15 cellular contexts compared by ENCODE assay signal in the genomic region with DNA sequence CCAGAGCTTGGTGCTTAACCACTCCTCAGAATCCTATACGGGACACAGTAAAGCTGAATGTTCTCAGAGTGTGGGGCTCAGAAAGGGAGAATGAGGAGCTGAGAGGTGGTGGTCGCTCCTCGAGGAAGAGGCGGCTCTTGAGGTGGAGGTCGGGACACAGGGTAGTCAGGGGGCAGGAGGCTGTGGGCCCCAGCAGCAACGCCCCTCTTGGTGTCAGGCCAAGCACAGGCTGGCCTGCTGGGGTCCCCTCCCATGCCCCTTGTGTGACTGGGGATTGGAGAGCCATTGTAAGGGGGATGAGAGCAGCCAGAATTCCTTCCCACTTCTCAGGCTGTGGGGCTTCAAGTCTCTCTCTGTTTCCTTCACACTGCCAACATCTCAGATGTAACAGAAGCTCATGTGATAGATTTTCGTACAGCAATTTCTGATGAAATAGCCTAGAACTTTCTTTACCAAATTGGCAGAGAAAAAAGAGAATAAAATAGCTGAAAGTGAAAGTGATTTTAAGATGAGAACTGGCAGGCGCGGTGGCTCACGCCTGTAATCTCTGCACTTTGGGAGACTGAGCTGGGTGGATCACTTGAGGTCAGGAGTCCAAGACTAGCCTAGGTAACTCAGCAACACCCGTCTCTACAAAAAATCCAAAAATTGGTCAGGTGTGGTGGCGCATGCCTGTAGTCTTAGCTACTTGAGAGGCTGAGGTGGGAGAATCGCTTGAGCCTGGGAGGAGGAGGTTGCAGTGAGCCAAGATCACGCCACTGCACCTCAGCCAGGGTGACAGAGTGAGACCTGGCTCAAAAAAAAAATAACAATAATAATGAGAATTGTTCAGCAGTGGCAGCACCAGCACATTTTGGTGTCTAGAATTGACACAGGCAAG.
A peak's percentile ranks its signal among the peaks of the same experiment; 100 is the strongest.
DNase-seq lines count a peak whose midpoint lies in the region; ATAC-seq and TF ChIP-seq lines count a peak whose summit lies in the region.
"Had no signal": no experiment of that assay in that cellular context is flagged by ENCODE, and none has a peak within 500 bp of the region (broad histone marks: within the 10 kb centered on the region; RNA-seq: fewer than 3 reads in every experiment).

No MANE protein-coding gene starts in this region.

- no peaks in the 10 kb centered on the region for H3K36me3 Mint-ChIP-seq in activated CD4-positive, alpha-beta T cell treated with anti-CD3 and anti-CD28 coated beads, Interleukin-2, amount 10 ng/mL, durations not matched to agents 24 days and 14 days (ENCODE audit: low read depth)
- no peaks in the 10 kb centered on the region for H3K36me3 Mint-ChIP-seq in T-helper 2 cell treated with Interferon-gamma antibody and Interleukin-4, amounts not matched to agents 5 μg/mL and 100 μg/mL, for 36 hours (ENCODE audit: low read depth)
- H3K36me3 Mint-ChIP-seq in WTC11: no peaks in the 10 kb centered on the region
- H3K36me3 Mint-ChIP-seq: type B pancreatic cell had no signal

- H3K27me3 Mint-ChIP-seq in activated CD4-positive, alpha-beta T cell treated with anti-CD3 and anti-CD28 coated beads, Interleukin-2, amount 10 ng/mL, durations not matched to agents 24 days and 14 days: no peaks in the 10 kb centered on the region
- H3K27me3 Mint-ChIP-seq in T-helper 2 cell treated with Interferon-gamma antibody and Interleukin-4, amounts not matched to agents 5 μg/mL and 100 μg/mL, for 36 hours (ENCODE audit: low read depth): no peaks in the 10 kb centered on the region
- H3K27me3 Mint-ChIP-seq in WTC11 (ENCODE audit: low read depth): no peaks in the 10 kb centered on the region; the same call in 1 of the 2 replicates
- H3K27me3 Mint-ChIP-seq: type B pancreatic cell had no signal

- no peak overlapping the region for H3K4me3 ChIP-seq in choroid plexus epithelial cell (ENCODE audit: low read depth, low read length)
- H3K4me3 ChIP-seq: cardiac muscle cell had no signal

- peak overlapping the region; percentile 79 for H3K27ac Mint-ChIP-seq in activated CD4-positive, alpha-beta T cell treated with anti-CD3 and anti-CD28 coated beads, Interleukin-2, amount 10 ng/mL, durations not matched to agents 24 days and 14 days
- H3K27ac Mint-ChIP-seq in T-helper 2 cell treated with Interferon-gamma antibody and Interleukin-4, amounts not matched to agents 5 μg/mL and 100 μg/mL, for 36 hours: peak overlapping the region; percentile 72
- H3K27ac Mint-ChIP-seq in WTC11: no peak overlapping the region
- H3K27ac Mint-ChIP-seq: progenitor cell of endocrine pancreas, type B pancreatic cell had no signal

- DNase-seq in activated CD4-positive, alpha-beta T cell treated with anti-CD3 and anti-CD28 coated beads, Interleukin-2, amount 10 ng/mL, durations not matched to agents 24 days and 14 days: peak; percentile 76
- DNase-seq in activated CD4-positive, alpha-beta T cell treated with anti-CD3 and anti-CD28 coated beads, Interleukin-2, amount 50 U/mL, for 48 hours: no peak
- DNase-seq in T-helper 2 cell treated with Interferon-gamma antibody and Interleukin-4, amounts not matched to agents 5 μg/mL and 100 μg/mL, for 36 hours (ENCODE audit: low spot score): no peak
- DNase-seq in choroid plexus epithelial cell (ENCODE audit: low read depth) (peak; percentile 39), posterior vena cava (ENCODE audit: low spot score) (peak; percentile 62), WTC11 (ENCODE audit: low spot score) (no peak)
- no peak for DNase-seq in activated effector memory CD4-positive, alpha-beta T cell treated with Interleukin-2 at 50 U/mL for 16 hours
- DNase-seq: MM.1S, NCI-H2107, SW 1271 had no signal

- ATAC-seq in HG02759 (IDR thresholded peaks at IDR 0.05; ENCODE audit: unreplicated experiment) (no peak), WTC11 (no peak)
- ATAC-seq: activated CD4-positive, CD25-positive, alpha-beta regulatory T cell treated with anti-CD3 and anti-CD28 coated beads, Interleukin-2, amount 50 U/mL, for 24 hours had no signal

- intact Hi-C loops in activated CD4-positive, alpha-beta T cell treated with anti-CD3 and anti-CD28 coated beads, Interleukin-2, amount 10 ng/mL, durations not matched to agents 24 days and 14 days (cut with micrococcal nuclease): no loop called here
- intact Hi-C loops in posterior vena cava (cut with DNase I): no loop called here

- peaks cover 23% of the 10 kb centered on the region for H3K4me1 Mint-ChIP-seq in activated CD4-positive, alpha-beta T cell treated with anti-CD3 and anti-CD28 coated beads, Interleukin-2, amount 10 ng/mL, durations not matched to agents 24 days and 14 days
- H3K4me1 Mint-ChIP-seq in T-helper 2 cell treated with Interferon-gamma antibody and Interleukin-4, amounts not matched to agents 5 μg/mL and 100 μg/mL, for 36 hours (ENCODE audit: low read depth): peaks cover 23% of the 10 kb centered on the region
- no peaks in the 10 kb centered on the region for H3K4me1 Mint-ChIP-seq in WTC11

- CTCF ChIA-PET in WTC11 (lab: Charles Lee): interaction anchor here (1.1 to 1.5 kb wide), 2 partner anchors 22 to 70 kb away, joined by 3 to 4 read pairs; no protein-coding TSS in a partner anchor

- H3K9me3 Mint-ChIP-seq in activated CD4-positive, alpha-beta T cell treated with anti-CD3 and anti-CD28 coated beads, Interleukin-2, amount 10 ng/mL, durations not matched to agents 24 days and 14 days: no peaks in the 10 kb centered on the region
- no peaks in the 10 kb centered on the region for H3K9me3 Mint-ChIP-seq in T-helper 2 cell treated with Interferon-gamma antibody and Interleukin-4, amounts not matched to agents 5 μg/mL and 100 μg/mL, for 36 hours
- H3K9me3 Mint-ChIP-seq in WTC11: no peaks in the 10 kb centered on the region
- H3K9me3 Mint-ChIP-seq: type B pancreatic cell had no signal

- POLR2A ChIA-PET in WTC11 (lab: Charles Lee): interaction anchor here (1.1 kb wide), 1 partner anchor 279 kb away, joined by 5 read pairs; no protein-coding TSS in a partner anchor

- H3K4me3 Mint-ChIP-seq in activated CD4-positive, alpha-beta T cell treated with anti-CD3 and anti-CD28 coated beads, Interleukin-2, amount 10 ng/mL, durations not matched to agents 24 days and 14 days: peak overlapping the region; percentile 60
- H3K4me3 Mint-ChIP-seq in T-helper 2 cell treated with Interferon-gamma antibody and Interleukin-4, amounts not matched to agents 5 μg/mL and 100 μg/mL, for 36 hours: peak overlapping the region; percentile 78
- no peak overlapping the region for H3K4me3 Mint-ChIP-seq in WTC11
- H3K4me3 Mint-ChIP-seq: type B pancreatic cell had no signal

- TF ChIP-seq CTCF in choroid plexus epithelial cell (conservative IDR thresholded peaks at IDR 0.05; ENCODE audit: low read depth, low read length) (no peak), WTC11 (IDR thresholded peaks at IDR 0.05) (no peak)

TF ChIP-seq in WTC11, 78 proteins besides CTCF, POLR2A, EP300 and RAD21:
- no peak for TF ChIP-seq SP1 (CRISPR knock-in tag; conservative IDR thresholded peaks at IDR 0.05)
- TF ChIP-seq EMX1 (CRISPR knock-in tag; IDR thresholded peaks at IDR 0.05): no peak

Comparison
In these comparisons a context has a peak if more than half of its experiments do, and no peak if none do; other contexts are left out.
1. DNase-seq: peak in activated CD4-positive, alpha-beta T cell treated with anti-CD3 and anti-CD28 coated beads, Interleukin-2, amount 10 ng/mL, durations not matched to agents 24 days and 14 days (single experiment), choroid plexus epithelial cell (single experiment) and posterior vena cava (single experiment); none in activated CD4-positive, alpha-beta T cell treated with anti-CD3 and anti-CD28 coated beads, Interleukin-2, amount 50 U/mL, for 48 hours (0 of 2), T-helper 2 cell treated with Interferon-gamma antibody and Interleukin-4, amounts not matched to agents 5 μg/mL and 100 μg/mL, for 36 hours (single experiment), WTC11 (single experiment) and activated effector memory CD4-positive, alpha-beta T cell treated with Interleukin-2 at 50 U/mL for 16 hours (single experiment).